ENCODE assay signal across 12 cellular contexts in genomic region chr6:118813795-118814194, GRCh38.
DNase-seq lines count a peak whose midpoint lies in the region; ATAC-seq and TF ChIP-seq lines count a peak whose summit lies in the region.
"Had no signal": no experiment of that assay in that cellular context is flagged by ENCODE, and none has a peak within 500 bp of the region (broad histone marks: within the 10 kb centered on the region; RNA-seq: fewer than 3 reads in every experiment).

No MANE protein-coding gene starts in this region.

- CTCF ChIA-PET in CD8-positive, alpha-beta T cell (lab: Charles Lee) = interaction anchor here (1.2 kb wide), 1 partner anchor 76 kb away, joined by 4 read pairs; no protein-coding TSS in a partner anchor

- peaks cover 42% of the 10 kb centered on the region for H3K4me1 Mint-ChIP-seq in CD8-positive, alpha-beta T cell (ENCODE audit: low read depth)
- H3K4me1 Mint-ChIP-seq in IgD-negative memory B cell = peaks cover 17 to 29% (median 23%) of the 10 kb centered on the region in 3 donors
- peaks cover 40 to 50% of the 10 kb centered on the region in 2 donors for H3K4me1 Mint-ChIP-seq in natural killer cell treated with Interleukin-12 subunit alpha and Interleukin-12 subunit beta and Interleukin-15 and Interleukin-18, amount 100 ng/mL, for 72 hours (ENCODE audit: low read depth in 2 of 2)

- peaks cover 21% of the 10 kb centered on the region for H3K4me1 ChIP-seq in CD8-positive, alpha-beta T cell (ENCODE audit: insufficient read depth, low read length)
- no peaks in the 10 kb centered on the region for H3K4me1 ChIP-seq in ascending aorta
- H3K4me1 ChIP-seq: left ventricle myocardium inferior had no signal

- H3K4me3 ChIP-seq in CD8-positive, alpha-beta T cell (ENCODE audit: low read depth, low read length) = no peak overlapping the region
- H3K4me3 ChIP-seq in astrocyte of the spinal cord (ENCODE audit: low read depth, low read length) = no peak overlapping the region
- no peak overlapping the region for H3K4me3 ChIP-seq in ascending aorta
- H3K4me3 ChIP-seq: left ventricle myocardium inferior had no signal

- no peak for DNase-seq in CD8-positive, alpha-beta T cell
- peak; percentile 59 for DNase-seq in astrocyte of the spinal cord (ENCODE audit: low read depth, low spot score)
- DNase-seq in natural killer cell treated with Interleukin-12 subunit alpha and Interleukin-12 subunit beta and Interleukin-15 and Interleukin-18, amount 100 ng/mL, for 72 hours (ENCODE audit: low spot score) = no peak
- DNase-seq in ascending aorta (ENCODE audit: low spot score in 2 of 2) = no peak
- DNase-seq: central memory CD4-positive, alpha-beta T cell; DMS79 treated with DMSO at 0.1 percent for 48 hours; left ventricle myocardium inferior; NCI-H1417; NCI-H69 had no signal

- intact Hi-C loops in CD8-positive, alpha-beta T cell (cut with DNase I, micrococcal nuclease) = loop anchor here (5.0 to 10.0 kb wide), 3 partner anchors 74 to 261 kb away; partner anchors contain the start of gene FAM184A (in 1 of the 2)
- intact Hi-C loops in ascending aorta (cut with DNase I) = no loop called here

- TF ChIP-seq CTCF in CD8-positive, alpha-beta T cell (IDR thresholded peaks at IDR 0.05) = no peak
- TF ChIP-seq CTCF in astrocyte of the spinal cord (IDR thresholded peaks at IDR 0.05; ENCODE audit: low read depth, low read length) (no peak), ascending aorta (IDR thresholded peaks at IDR 0.05) (no peak)

- no peak overlapping the region for H3K27ac ChIP-seq in CD8-positive, alpha-beta T cell (ENCODE audit: low read depth, low read length)
- no peak overlapping the region for H3K27ac ChIP-seq in ascending aorta
- H3K27ac ChIP-seq: left ventricle myocardium inferior had no signal

- peaks cover 14% of the 10 kb centered on the region for H3K9me3 Mint-ChIP-seq in CD8-positive, alpha-beta T cell
- H3K9me3 Mint-ChIP-seq in IgD-negative memory B cell = peaks cover 0 to 2% (median 0%) of the 10 kb centered on the region in 3 donors
- no peaks in the 10 kb centered on the region for H3K9me3 Mint-ChIP-seq in natural killer cell treated with Interleukin-12 subunit alpha and Interleukin-12 subunit beta and Interleukin-15 and Interleukin-18, amount 100 ng/mL, for 72 hours

- POLR2A ChIA-PET in CD8-positive, alpha-beta T cell (lab: Charles Lee) = no interaction called here

- peak overlapping the region; percentile 76 for H3K27ac Mint-ChIP-seq in CD8-positive, alpha-beta T cell
- peak overlapping the region in 2 of 3 donors; percentile 11 to 12 for H3K27ac Mint-ChIP-seq in IgD-negative memory B cell
- H3K27ac Mint-ChIP-seq in natural killer cell treated with Interleukin-12 subunit alpha and Interleukin-12 subunit beta and Interleukin-15 and Interleukin-18, amount 100 ng/mL, for 72 hours = peak overlapping the region; percentile 48 to 62

- in situ Hi-C loops in astrocyte of the spinal cord (cut with HindIII; ENCODE audit: low sequenced_read_pairs) = no loop called here

- no peaks in the 10 kb centered on the region for H3K9me3 ChIP-seq in CD8-positive, alpha-beta T cell (ENCODE audit: low read length)
- no peaks in the 10 kb centered on the region for H3K9me3 ChIP-seq in ascending aorta
- H3K9me3 ChIP-seq: left ventricle myocardium inferior had no signal

- no peak overlapping the region for H3K4me3 Mint-ChIP-seq in CD8-positive, alpha-beta T cell
- H3K4me3 Mint-ChIP-seq in IgD-negative memory B cell = peak overlapping the region in 1 of 4 donors; percentile 5
- H3K4me3 Mint-ChIP-seq in natural killer cell treated with Interleukin-12 subunit alpha and Interleukin-12 subunit beta and Interleukin-15 and Interleukin-18, amount 100 ng/mL, for 72 hours = peak overlapping the region; percentile 30

- no peaks in the 10 kb centered on the region for H3K36me3 ChIP-seq in CD8-positive, alpha-beta T cell (ENCODE audit: insufficient read depth, low read length)
- H3K36me3 ChIP-seq in ascending aorta = peaks cover 0 to 26% of the 10 kb centered on the region in 2 donors

- H3K27me3 Mint-ChIP-seq in CD8-positive, alpha-beta T cell (ENCODE audit: low read depth) = no peaks in the 10 kb centered on the region
- no peaks in the 10 kb centered on the region for H3K27me3 Mint-ChIP-seq in IgD-negative memory B cell
- no peaks in the 10 kb centered on the region for H3K27me3 Mint-ChIP-seq in natural killer cell treated with Interleukin-12 subunit alpha and Interleukin-12 subunit beta and Interleukin-15 and Interleukin-18, amount 100 ng/mL, for 72 hours

- no peaks in the 10 kb centered on the region for H3K27me3 ChIP-seq in CD8-positive, alpha-beta T cell (ENCODE audit: insufficient read depth, low read length)
- H3K27me3 ChIP-seq in ascending aorta = no peaks in the 10 kb centered on the region

- ATAC-seq in CD8-positive, alpha-beta T cell = no peak
- peak; percentile 66 for ATAC-seq in natural killer cell treated with Interleukin-12 subunit alpha and Interleukin-12 subunit beta and Interleukin-15 and Interleukin-18, amount 100 ng/mL, for 72 hours
- ATAC-seq in HG03469 (IDR thresholded peaks at IDR 0.05; ENCODE audit: unreplicated experiment) = no peak
- ATAC-seq in GM21360 (IDR thresholded peaks at IDR 0.05; ENCODE audit: unreplicated experiment) = no peak

- peaks cover 36% of the 10 kb centered on the region for H3K36me3 Mint-ChIP-seq in CD8-positive, alpha-beta T cell
- no peaks in the 10 kb centered on the region for H3K36me3 Mint-ChIP-seq in IgD-negative memory B cell
- peaks cover 4% of the 10 kb centered on the region for H3K36me3 Mint-ChIP-seq in natural killer cell treated with Interleukin-12 subunit alpha and Interleukin-12 subunit beta and Interleukin-15 and Interleukin-18, amount 100 ng/mL, for 72 hours

Comparison
In these comparisons a context has a peak if more than half of its experiments do, and no peak if none do; other contexts are left out.
1. ATAC-seq: peak in natural killer cell treated with Interleukin-12 subunit alpha and Interleukin-12 subunit beta and Interleukin-15 and Interleukin-18, amount 100 ng/mL, for 72 hours (2 of 2); none in CD8-positive, alpha-beta T cell (single experiment), HG03469 (single experiment) and GM21360 (single experiment).
2. H3K27ac Mint-ChIP-seq: peak in every context shown above with its lines; median percentile 76 in CD8-positive, alpha-beta T cell; 55 in natural killer cell treated with Interleukin-12 subunit alpha and Interleukin-12 subunit beta and Interleukin-15 and Interleukin-18, amount 100 ng/mL, for 72 hours; 12 in IgD-negative memory B cell.